ENCODE assay signal across 9 cellular contexts in genomic region chr9:105299190-105299854, GRCh38. TPM values are rescaled to one million over a fixed set of nuclear protein-coding genes. Genes with fewer than 3 reads are reported as not detected.
DNase-seq lines count a peak whose midpoint lies in the region; ATAC-seq and TF ChIP-seq lines count a peak whose summit lies in the region.
"Had no signal": no experiment of that assay in that cellular context is flagged by ENCODE, and none has a peak within 500 bp of the region (broad histone marks: within the 10 kb centered on the region; RNA-seq: fewer than 3 reads in every experiment).

No MANE protein-coding gene starts in this region.

- 82% methylated on average over 7 of the region's 7 CpGs for WGBS in hepatocyte (ENCODE audit: low lambda C conversion rate, missing lambda C conversion rate)

- H3K27me3 ChIP-seq in hepatocyte (no peaks in the 10 kb centered on the region), tibial artery (no peaks in the 10 kb centered on the region), SJCRH30 (no peaks in the 10 kb centered on the region)

- H3K27ac ChIP-seq in hepatocyte (peak overlapping the region; percentile 93), tibial artery (peak overlapping the region; percentile 47 to 73), SJCRH30 (no peak overlapping the region)

- H3K4me1 ChIP-seq in hepatocyte (ENCODE audit: insufficient read depth) (peaks cover 17% of the 10 kb centered on the region), tibial artery (peaks cover 0 to 43% (median 6%) of the 10 kb centered on the region in 4 donors), SJCRH30 (no peaks in the 10 kb centered on the region)

- no peak overlapping the region for H3K4me2 ChIP-seq in hepatocyte

- ATAC-seq in activated T-cell treated with anti-CD3 and anti-CD28 coated beads, Interleukin-2, amount 50 U/mL, for 4 hours = peak; percentile 43 to 57
- ATAC-seq in activated naive CD8-positive, alpha-beta T cell treated with anti-CD3 and anti-CD28 coated beads, Interleukin-2, amount 50 U/mL, for 24 hours = peak; percentile 82
- ATAC-seq in GM21528 (IDR thresholded peaks at IDR 0.05; ENCODE audit: low FRiP score, unreplicated experiment) (no peak), HG03565 (IDR thresholded peaks at IDR 0.05; ENCODE audit: unreplicated experiment) (no peak)

- H3K79me2 ChIP-seq in hepatocyte = peaks cover 54% of the 10 kb centered on the region

- no peak overlapping the region for H3K4me3 ChIP-seq in hepatocyte
- no peak overlapping the region for H3K4me3 ChIP-seq in tibial artery
- H3K4me3 ChIP-seq in SJCRH30 = no peak overlapping the region

- no peak overlapping the region for H3K4me3 Mint-ChIP-seq in activated T-cell treated with anti-CD3 and anti-CD28 coated beads, Interleukin-2, amount 50 U/mL, for 4 hours
- H3K4me3 Mint-ChIP-seq in activated T-cell treated with anti-CD3 and anti-CD28 coated beads, Interleukin-2, amount 50 U/mL, for 24 hours = no peak overlapping the region
- no peak overlapping the region for H3K4me3 Mint-ChIP-seq in activated naive CD8-positive, alpha-beta T cell treated with anti-CD3 and anti-CD28 coated beads, Interleukin-2, amount 50 U/mL, for 24 hours
- H3K4me3 Mint-ChIP-seq: activated B cell treated with CpG ODN at 0.5 μM for 24 hours had no signal

- H3K9me3 ChIP-seq in hepatocyte (ENCODE audit: low read depth) = no peaks in the 10 kb centered on the region
- H3K9me3 ChIP-seq in tibial artery = no peaks in the 10 kb centered on the region
- no peaks in the 10 kb centered on the region for H3K9me3 ChIP-seq in SJCRH30 (replicated peaks)

- no peaks in the 10 kb centered on the region for H3K9me2 ChIP-seq in hepatocyte (replicated peaks; ENCODE audit: insufficient read depth)

- TF ChIP-seq CTCF in hepatocyte (IDR thresholded peaks at IDR 0.05; ENCODE audit: poor library complexity) (no peak), tibial artery (IDR thresholded peaks at IDR 0.05) (no peak)

- peaks cover 27% of the 10 kb centered on the region for H3K36me3 Mint-ChIP-seq in activated T-cell treated with anti-CD3 and anti-CD28 coated beads, Interleukin-2, amount 50 U/mL, for 4 hours (ENCODE audit: insufficient read depth)
- peaks cover 21% of the 10 kb centered on the region for H3K36me3 Mint-ChIP-seq in activated T-cell treated with anti-CD3 and anti-CD28 coated beads, Interleukin-2, amount 50 U/mL, for 24 hours (ENCODE audit: low read depth)
- H3K36me3 Mint-ChIP-seq in activated naive CD8-positive, alpha-beta T cell treated with anti-CD3 and anti-CD28 coated beads, Interleukin-2, amount 50 U/mL, for 24 hours (ENCODE audit: low read depth) = peaks cover 3% of the 10 kb centered on the region

- H3K27me3 Mint-ChIP-seq in activated T-cell treated with anti-CD3 and anti-CD28 coated beads, Interleukin-2, amount 50 U/mL, for 4 hours (ENCODE audit: low read depth) = no peaks in the 10 kb centered on the region
- H3K27me3 Mint-ChIP-seq in activated T-cell treated with anti-CD3 and anti-CD28 coated beads, Interleukin-2, amount 50 U/mL, for 24 hours = no peaks in the 10 kb centered on the region
- no peaks in the 10 kb centered on the region for H3K27me3 Mint-ChIP-seq in activated naive CD8-positive, alpha-beta T cell treated with anti-CD3 and anti-CD28 coated beads, Interleukin-2, amount 50 U/mL, for 24 hours
- H3K27me3 Mint-ChIP-seq: activated B cell treated with CpG ODN at 0.5 μM for 24 hours had no signal

- no peaks in the 10 kb centered on the region for H4K20me1 ChIP-seq in hepatocyte (ENCODE audit: insufficient read depth, poor library complexity, severe bottlenecking)

- no peak for DNase-seq in activated T-cell treated with anti-CD3 and anti-CD28 coated beads, Interleukin-2, amount 50 U/mL, for 4 hours
- DNase-seq in activated T-cell treated with anti-CD3 and anti-CD28 coated beads, Interleukin-2, amount 50 U/mL, for 24 hours = no peak
- DNase-seq in activated naive CD8-positive, alpha-beta T cell treated with anti-CD3 and anti-CD28 coated beads, Interleukin-2, amount 50 U/mL, for 24 hours = no peak
- DNase-seq in hepatocyte (ENCODE audit: low spot score) (peak; percentile 60), tibial artery (peak; percentile 25 to 69), SJCRH30 (no peak)
- DNase-seq: activated B cell treated with CpG ODN at 0.5 μM for 24 hours had no signal

- intact Hi-C loops in tibial artery (cut with DNase I; ENCODE audit: low total_unique reads) = no loop called here

- H3K36me3 ChIP-seq in hepatocyte (replicated peaks; ENCODE audit: insufficient read depth, low read depth) (no peaks in the 10 kb centered on the region), tibial artery (peaks cover 8% of the 10 kb centered on the region in 3 donors), SJCRH30 (no peaks in the 10 kb centered on the region; the same call in 1 of the 2 replicates)

- no peaks in the 10 kb centered on the region for H3K9me3 Mint-ChIP-seq in activated T-cell treated with anti-CD3 and anti-CD28 coated beads, Interleukin-2, amount 50 U/mL, for 4 hours
- H3K9me3 Mint-ChIP-seq in activated T-cell treated with anti-CD3 and anti-CD28 coated beads, Interleukin-2, amount 50 U/mL, for 24 hours = no peaks in the 10 kb centered on the region
- H3K9me3 Mint-ChIP-seq in activated naive CD8-positive, alpha-beta T cell treated with anti-CD3 and anti-CD28 coated beads, Interleukin-2, amount 50 U/mL, for 24 hours = no peaks in the 10 kb centered on the region
- H3K9me3 Mint-ChIP-seq: activated B cell treated with CpG ODN at 0.5 μM for 24 hours had no signal

- H3K4me1 Mint-ChIP-seq in activated T-cell treated with anti-CD3 and anti-CD28 coated beads, Interleukin-2, amount 50 U/mL, for 4 hours (ENCODE audit: low read depth) = peaks cover 3% of the 10 kb centered on the region
- H3K4me1 Mint-ChIP-seq in activated T-cell treated with anti-CD3 and anti-CD28 coated beads, Interleukin-2, amount 50 U/mL, for 24 hours (ENCODE audit: low read depth) = peaks cover 22% of the 10 kb centered on the region
- peaks cover 17% of the 10 kb centered on the region for H3K4me1 Mint-ChIP-seq in activated naive CD8-positive, alpha-beta T cell treated with anti-CD3 and anti-CD28 coated beads, Interleukin-2, amount 50 U/mL, for 24 hours
- H3K4me1 Mint-ChIP-seq: activated B cell treated with CpG ODN at 0.5 μM for 24 hours had no signal

- no peak overlapping the region for H3K27ac Mint-ChIP-seq in activated T-cell treated with anti-CD3 and anti-CD28 coated beads, Interleukin-2, amount 50 U/mL, for 24 hours
- no peak overlapping the region for H3K27ac Mint-ChIP-seq in activated naive CD8-positive, alpha-beta T cell treated with anti-CD3 and anti-CD28 coated beads, Interleukin-2, amount 50 U/mL, for 24 hours
- H3K27ac Mint-ChIP-seq: activated B cell treated with CpG ODN at 0.5 μM for 24 hours had no signal

- H2AFZ ChIP-seq in hepatocyte = no peak overlapping the region

RNA-seq across cellular contexts. Expression of gene SLC44A1, which starts 54.9 kb away (rescaled TPM):
- total RNA-seq in activated T-cell treated with anti-CD3 and anti-CD28 coated beads, Interleukin-2, amount 50 U/mL, for 4 hours = 1 to 10 TPM; 4.0 to 5.4 (median 4.1) TPM
- 62.9 and 64.9 TPM in 2 replicates for total RNA-seq in hepatocyte
- 26.4 and 31.3 TPM in 2 replicates for polyA plus RNA-seq in hepatocyte
- 17.9 and 18.3 TPM in 2 replicates for total RNA-seq in SJCRH30 (2014; rRNA removed; shearing (Covaris generic))

Comparison
In these comparisons a context has a peak if more than half of its experiments do, and no peak if none do; other contexts are left out.
1. ATAC-seq: peak in activated T-cell treated with anti-CD3 and anti-CD28 coated beads, Interleukin-2, amount 50 U/mL, for 4 hours (2 of 2) and activated naive CD8-positive, alpha-beta T cell treated with anti-CD3 and anti-CD28 coated beads, Interleukin-2, amount 50 U/mL, for 24 hours (single experiment); none in GM21528 (single experiment) and HG03565 (single experiment).
2. DNase-seq: peak in hepatocyte (single experiment) and tibial artery (2 of 2); none in activated T-cell treated with anti-CD3 and anti-CD28 coated beads, Interleukin-2, amount 50 U/mL, for 4 hours (single experiment), activated T-cell treated with anti-CD3 and anti-CD28 coated beads, Interleukin-2, amount 50 U/mL, for 24 hours (single experiment), activated naive CD8-positive, alpha-beta T cell treated with anti-CD3 and anti-CD28 coated beads, Interleukin-2, amount 50 U/mL, for 24 hours (single experiment) and SJCRH30 (0 of 2).